Comparison of ENCODE assay signal across 27 cellular contexts in genomic region chr7:23746629-23747028, GRCh38. TPM values are rescaled to one million over a fixed set of nuclear protein-coding genes. Genes with fewer than 3 reads are reported as not detected.
"Had no signal": no experiment of that assay in that cellular context is flagged by ENCODE, and none has a peak within 500 bp of the region (broad histone marks: within the 10 kb centered on the region; RNA-seq: fewer than 3 reads in every experiment).

No MANE protein-coding gene starts in this region.

- H3K4me3 Mint-ChIP-seq: mesothelial cell of epicardium; naive B cell; natural killer cell; nephron progenitor cell; neural progenitor cell; stimulated activated memory B cell treated with anti-CD40 and anti-IgM and Interleukin-4, amounts not matched to agents 10 μg/mL and 1 μg/mL and 100 μg/mL, for 72 hours; stimulated activated naive CD8-positive, alpha-beta T cell treated with anti-CD3 and anti-CD28 coated beads, Interleukin-15, amount 100 ng/mL, for 72 hours; type B pancreatic cell had no signal

- H3K27me3 Mint-ChIP-seq: progenitor cell of endocrine pancreas; stimulated activated memory B cell treated with anti-CD40 and anti-IgM and Interleukin-4, amounts not matched to agents 10 μg/mL and 1 μg/mL and 100 μg/mL, for 72 hours; stimulated activated naive CD8-positive, alpha-beta T cell treated with anti-CD3 and anti-CD28 coated beads, Interleukin-15, amount 100 ng/mL, for 72 hours; type B pancreatic cell had no signal

- H3K27me3 ChIP-seq: neural progenitor cell, neutrophil, right atrium auricular region, right lobe of liver, tibial nerve, uterus had no signal

- H3K4me3 ChIP-seq: left ventricle myocardium inferior, lung, neural progenitor cell, right atrium auricular region, right lobe of liver, smooth muscle cell, tibial nerve, uterus had no signal

- H3K36me3 Mint-ChIP-seq: type B pancreatic cell had no signal

- ATAC-seq: natural killer cell; right lobe of liver; stimulated activated memory B cell treated with anti-CD40 and anti-IgM and Interleukin-4, amounts not matched to agents 10 μg/mL and 1 μg/mL and 100 μg/mL, for 72 hours; stimulated activated naive CD8-positive, alpha-beta T cell treated with anti-CD3 and anti-CD28 coated beads, Interleukin-15, amount 100 ng/mL, for 72 hours had no signal

- H3K4me1 Mint-ChIP-seq: mesothelial cell of epicardium; naive B cell; natural killer cell; nephron progenitor cell; neural progenitor cell; stimulated activated memory B cell treated with anti-CD40 and anti-IgM and Interleukin-4, amounts not matched to agents 10 μg/mL and 1 μg/mL and 100 μg/mL, for 72 hours; stimulated activated naive CD8-positive, alpha-beta T cell treated with anti-CD3 and anti-CD28 coated beads, Interleukin-15, amount 100 ng/mL, for 72 hours had no signal

- FAIRE-seq: keratinocyte had no signal

- H3K36me3 ChIP-seq: left ventricle myocardium inferior, neutrophil, right atrium auricular region, right lobe of liver, uterus had no signal

- DNase-seq: hippocampal formation; left ventricle myocardium inferior; mesendoderm; naive B cell; natural killer cell; nephron progenitor cell; occipital lobe; right lobe of liver; stimulated activated CD4-positive, alpha-beta T cell treated with anti-CD3 and anti-CD28 coated beads, Interleukin-1b, Interleukin-23, amount 100 ng/mL, for 48 hours; stimulated activated CD4-positive, alpha-beta T cell treated with anti-CD3 and anti-CD28 coated beads, Interleukin-2, amount 100 ng/mL, for 48 hours; stimulated activated CD4-positive, alpha-beta T cell treated with anti-CD3 and anti-CD28 coated beads, Interleukin-4, amount 100 ng/mL, for 4 hours; stimulated activated CD8-positive, alpha-beta memory T cell treated with anti-CD3 and anti-CD28 coated beads, Interleukin-4, amount 100 ng/mL, for 48 hours; stimulated activated naive CD4-positive, alpha-beta T cell treated with Interleukin-2 at 50 U/mL for 16 hours; stimulated activated naive CD8-positive, alpha-beta T cell treated with anti-CD3 and anti-CD28 coated beads, Interleukin-15, amount 100 ng/mL, for 72 hours; substantia nigra; uterus had no signal

- H3K27ac Mint-ChIP-seq: mesothelial cell of epicardium; naive B cell; natural killer cell; nephron progenitor cell; neural progenitor cell; progenitor cell of endocrine pancreas; stimulated activated memory B cell treated with anti-CD40 and anti-IgM and Interleukin-4, amounts not matched to agents 10 μg/mL and 1 μg/mL and 100 μg/mL, for 72 hours; stimulated activated naive CD8-positive, alpha-beta T cell treated with anti-CD3 and anti-CD28 coated beads, Interleukin-15, amount 100 ng/mL, for 72 hours; type B pancreatic cell had no signal

RNA-seq across cellular contexts. Expression of gene STK31, which starts 36.6 kb away (rescaled TPM):
- total RNA-seq: left ventricle myocardium inferior, smooth muscle cell had no signal
